15 cellular contexts compared by ENCODE assay signal in the genomic region with DNA sequence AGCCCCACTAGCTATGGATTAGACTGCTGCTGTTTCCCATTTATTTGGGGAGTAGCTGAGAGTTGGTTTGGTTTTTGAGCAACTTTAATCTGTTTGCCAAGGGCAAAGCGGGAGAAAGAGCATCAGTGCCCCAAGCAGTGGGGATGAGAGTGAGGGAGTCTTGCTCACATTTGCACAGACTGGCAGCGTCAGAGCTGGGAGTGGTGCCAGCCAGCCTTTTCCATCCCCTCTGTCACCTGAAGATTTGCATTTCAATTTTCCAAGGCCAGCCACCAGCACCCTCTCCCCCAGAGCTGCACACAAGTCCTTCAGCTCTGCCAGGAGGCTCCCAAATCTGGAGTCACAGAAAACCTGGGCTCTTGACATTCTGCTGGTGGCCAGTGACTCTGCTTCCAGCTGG. TPM values are rescaled to one million over a fixed set of nuclear protein-coding genes. Genes with fewer than 3 reads are reported as not detected.
DNase-seq lines count a peak whose midpoint lies in the region; ATAC-seq and TF ChIP-seq lines count a peak whose summit lies in the region.
"Had no signal": no experiment of that assay in that cellular context is flagged by ENCODE, and none has a peak within 500 bp of the region (broad histone marks: within the 10 kb centered on the region; RNA-seq: fewer than 3 reads in every experiment).

No MANE protein-coding gene starts in this region.

- intact Hi-C loops in Right ventricle myocardium superior (cut with DNase I) (no loop called here), left cardiac atrium (cut with DNase I) (loop anchor here in 1 of 2 donors (10.0 kb wide), 1 partner anchor 521 kb away; no protein-coding TSS in a partner anchor), heart left ventricle (cut with DNase I) (no loop called here), aorta (cut with DNase I) (no loop called here)

- ATAC-seq in Right ventricle myocardium superior (ENCODE audit: poor library complexity) (peak; percentile 46), left cardiac atrium (no peak), heart left ventricle (peak in 3 of 4 donors; percentile 6 to 23 (median 8)), aorta (ENCODE audit: low FRiP score) (no peak), GM18873 (IDR thresholded peaks at IDR 0.05; ENCODE audit: low FRiP score, unreplicated experiment) (no peak)
- ATAC-seq: GM23338, Panc1 had no signal

- no peak for TF ChIP-seq CTCF in heart left ventricle (IDR thresholded peaks at IDR 0.05)

- H3K4me1 ChIP-seq in heart left ventricle (peaks cover 0 to 26% (median 4%) of the 10 kb centered on the region in 12 donors), aorta (ENCODE audit: control insufficient read depth in 1 of 2, insufficient read depth in 2 of 2, low read length in 2 of 2) (no peaks in the 10 kb centered on the region)

- WGBS in heart left ventricle, 4 donors = 58 to 70% (median 64%) methylated on average over 2 of the region's 2 CpGs
- WGBS in aorta, 2 donors = 80 to 84% methylated on average over 2 of the region's 2 CpGs

- H3K36me3 ChIP-seq in heart left ventricle (no peaks in the 10 kb centered on the region), aorta (ENCODE audit: control insufficient read depth in 1 of 2, insufficient read depth in 2 of 2, low read length in 1 of 2) (no peaks in the 10 kb centered on the region)

- H3K27me3 ChIP-seq in heart left ventricle (no peaks in the 10 kb centered on the region), aorta (ENCODE audit: control insufficient read depth in 1 of 2, insufficient read depth in 2 of 2, low read length in 1 of 2) (no peaks in the 10 kb centered on the region)

- H3K4me3 ChIP-seq in heart left ventricle (no peak overlapping the region), aorta (ENCODE audit: low read length in 2 of 2) (no peak overlapping the region)
- H3K4me3 ChIP-seq: GM23338 had no signal

- no peaks in the 10 kb centered on the region for H3K9me3 ChIP-seq in heart left ventricle
- H3K9me3 ChIP-seq in aorta (ENCODE audit: control insufficient read depth, low read length) = no peaks in the 10 kb centered on the region

- H3K27ac ChIP-seq in heart left ventricle (peak overlapping the region in 5 of 12 donors; percentile 16 to 66 (median 39)), aorta (ENCODE audit: low read depth in 1 of 2, low read length in 2 of 2) (no peak overlapping the region)

- DNase-seq in Right ventricle myocardium superior (peak; percentile 51), left cardiac atrium (no peak), NCI-H526 treated with DMSO at 0.1 percent for 48 hours (lab: John Stamatoyannopoulos, UW) (peak; percentile 27), heart left ventricle (peak in 2 of 5 donors; percentile 37 to 51), aorta (peak; percentile 26 to 41), D341Med (ENCODE audit: low spot score) (no peak)
- DNase-seq: ACHN; CD4-positive, alpha-beta memory T cell; GF-D8; NCI-H2171 treated with DMSO at 0.1 percent for 48 hours; NCI-H524 treated with DMSO at 0.1 percent for 48 hours; SHP77 treated with DMSO at 0.1 percent for 48 hours had no signal

- no peak for TF ChIP-seq POLR2A in heart left ventricle (IDR thresholded peaks at IDR 0.05)

RNA-seq across cellular contexts. Expression of gene UVRAG, which starts 21.0 kb away (rescaled TPM):
- total RNA-seq in Right ventricle myocardium superior (14.7 TPM), left cardiac atrium (10 to 100 TPM; 13.9 to 17.7 TPM), heart left ventricle (10 to 100 TPM; 12.7 to 22.6 (median 15.2) TPM), aorta (10 to 100 TPM; 27.0 to 47.0 TPM)
- polyA plus RNA-seq in heart left ventricle (10 to 100 TPM in 1 of 2 donors, 1 to 10 TPM in 1; 4.5 to 12.4 TPM), aorta (10 to 100 TPM in 1 of 2 donors, 1 to 10 TPM in 1; 7.9 to 13.3 TPM)

RNA-seq across cellular contexts. Expression of gene DGAT2, which starts 25.4 kb away (rescaled TPM):
- 20.7 TPM for total RNA-seq in Right ventricle myocardium superior
- 100 to 1,000 TPM in 1 of 2 donors, 10 to 100 TPM in 1; 81.2 to 131 TPM for total RNA-seq in left cardiac atrium
- 10 to 100 TPM in 3 of 9 donors, 1 to 10 TPM in 6; 4.4 to 48.3 (median 8.3) TPM for total RNA-seq in heart left ventricle
- polyA plus RNA-seq in heart left ventricle = 10 to 100 TPM in 1 of 2 donors, 1 to 10 TPM in 1; 4.0 to 15.8 TPM
- total RNA-seq in aorta = 1 to 10 TPM; 2.3 to 4.4 TPM
- under 1 TPM; 0.41 to 0.63 TPM for polyA plus RNA-seq in aorta

Comparison
In these comparisons a context has a peak if more than half of its experiments do, and no peak if none do; other contexts are left out.
1. ATAC-seq: peak in Right ventricle myocardium superior (single experiment) and heart left ventricle (3 of 4); none in left cardiac atrium (0 of 2), aorta (single experiment) and GM18873 (single experiment).
2. DNase-seq: peak in Right ventricle myocardium superior (single experiment), NCI-H526 treated with DMSO at 0.1 percent for 48 hours (single experiment) and aorta (2 of 2); none in left cardiac atrium (single experiment) and D341Med (single experiment).